8 cellular contexts compared by ENCODE assay signal in the genomic region with DNA sequence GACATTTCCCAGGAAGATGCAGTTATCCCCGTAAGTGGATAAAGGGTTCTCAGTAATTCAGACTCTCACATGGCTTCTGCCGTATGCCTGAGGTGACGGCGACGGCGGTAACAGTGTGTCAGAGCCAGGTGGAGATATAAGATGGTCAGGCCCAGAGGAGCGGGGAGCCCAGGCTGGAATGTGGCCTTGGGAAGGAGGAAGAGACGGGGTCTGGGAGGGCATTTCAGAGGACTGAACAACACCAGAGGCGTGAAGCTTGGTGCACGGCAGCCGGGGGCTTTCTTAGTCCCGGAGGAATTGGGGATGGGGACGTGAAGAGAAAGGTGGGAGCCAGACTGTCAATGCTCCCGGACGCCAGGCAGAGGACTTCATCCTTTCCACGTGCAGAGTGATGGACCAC. TPM values are rescaled to one million over a fixed set of nuclear protein-coding genes. Genes with fewer than 3 reads are reported as not detected.
DNase-seq lines count a peak whose midpoint lies in the region; ATAC-seq and TF ChIP-seq lines count a peak whose summit lies in the region.

No MANE protein-coding gene starts in this region.

- H3K4me1 Mint-ChIP-seq in GM23338 = peaks cover 17% of the 10 kb centered on the region

- peaks cover 46% of the 10 kb centered on the region for H3K79me2 ChIP-seq in GM23338 (replicated peaks; ENCODE audit: insufficient read depth)

- 25% methylated on average over 4 of the region's 16 CpGs; no CpG with 5 or more reads in 1 of the 2 donors for WGBS in gastroesophageal sphincter (ENCODE audit: low coverage in 1 of 2), 2 donors

- peak overlapping the region; percentile 78 to 92 (median 86) for H3K9ac ChIP-seq in skeletal muscle tissue (ENCODE audit: low read depth in 1 of 3, low read length in 3 of 3)

- no peak for TF ChIP-seq POLR2A in gastroesophageal sphincter (IDR thresholded peaks at IDR 0.05)

- H3K4me3 Mint-ChIP-seq in GM23338 = peak overlapping the region; percentile 90

- no peak for ATAC-seq in GM23338
- ATAC-seq in gastroesophageal sphincter = no peak
- no peak for ATAC-seq in GM21423 (IDR thresholded peaks at IDR 0.05; ENCODE audit: unreplicated experiment)
- ATAC-seq in HG03280 (IDR thresholded peaks at IDR 0.05; ENCODE audit: unreplicated experiment) = no peak

- H3F3A ChIP-seq in GM23338 (replicated peaks; ENCODE audit: low read depth) = peaks cover 6% of the 10 kb centered on the region; the same call in 1 of the 2 replicates

- H3K4me1 ChIP-seq in GM23338 (ENCODE audit: insufficient read depth) (no peaks in the 10 kb centered on the region; the same call in 1 of the 2 replicates), gastroesophageal sphincter (peaks cover 0 to 47% (median 34%) of the 10 kb centered on the region in 3 donors), skeletal muscle tissue (ENCODE audit: control insufficient read depth in 3 of 3, insufficient read depth in 3 of 3, low read length in 3 of 3) (peaks cover 31 to 43% (median 39%) of the 10 kb centered on the region in 3 donors)

- peaks cover 6% of the 10 kb centered on the region for H3K27me3 Mint-ChIP-seq in GM23338 (ENCODE audit: insufficient read depth, low read depth, poor library complexity)

- H3K9me3 ChIP-seq in WERI-Rb-1 (ENCODE audit: severe bottlenecking) (no peaks in the 10 kb centered on the region), gastroesophageal sphincter (no peaks in the 10 kb centered on the region), skeletal muscle tissue (ENCODE audit: control insufficient read depth in 3 of 3, low read length in 3 of 3) (no peaks in the 10 kb centered on the region)

- no peak for TF ChIP-seq EP300 in gastroesophageal sphincter (IDR thresholded peaks at IDR 0.05)

- H3K36me3 ChIP-seq in GM23338 (ENCODE audit: insufficient read depth) (no peaks in the 10 kb centered on the region; the same call in 1 of the 2 replicates), WERI-Rb-1 (peaks cover 50% of the 10 kb centered on the region), gastroesophageal sphincter (peaks cover 0 to 55% of the 10 kb centered on the region in 2 donors), skeletal muscle tissue (ENCODE audit: control insufficient read depth in 3 of 3, insufficient read depth in 3 of 3, low read length in 3 of 3) (peaks cover 22 to 28% (median 25%) of the 10 kb centered on the region in 3 donors)

- H4K20me1 ChIP-seq in GM23338 (replicated peaks; ENCODE audit: insufficient read depth) = peaks cover 15% of the 10 kb centered on the region

- DNase-seq in GM23338 (ENCODE audit: low spot score) (no peak), WERI-Rb-1 (no peak), iPS-NIHi11 (ENCODE audit: low spot score) (no peak), HPDE6-E6E7 (ENCODE audit: extremely low spot score) (no peak)

- H3K4me3 ChIP-seq in GM23338 (peak overlapping the region; percentile 93), WERI-Rb-1 (ENCODE audit: low read depth, low read length) (peak overlapping the region; percentile 49), gastroesophageal sphincter (peak overlapping the region; percentile 78 to 83), skeletal muscle tissue (ENCODE audit: low read length in 3 of 3) (peak overlapping the region; percentile 84 to 87 (median 86))

- H3K27ac ChIP-seq in GM23338 (ENCODE audit: low read depth) (no peak overlapping the region), WERI-Rb-1 (peak overlapping the region; percentile 71), gastroesophageal sphincter (peak overlapping the region in 3 of 4 donors; percentile 88 to 95 (median 90)), skeletal muscle tissue (ENCODE audit: low read depth, low read length) (no peak overlapping the region)

- no peak overlapping the region for H3K27ac Mint-ChIP-seq in GM23338

- no peak for TF ChIP-seq CTCF in GM23338 (conservative IDR thresholded peaks at IDR 0.05; ENCODE audit: low read depth in 2 of 2)
- TF ChIP-seq CTCF in WERI-Rb-1 (IDR thresholded peaks at IDR 0.05; ENCODE audit: low read depth, low read length) = no peak
- TF ChIP-seq CTCF in gastroesophageal sphincter (IDR thresholded peaks at IDR 0.05) = no peak

- no peak overlapping the region for H2AFZ ChIP-seq in GM23338

- peaks cover 27% of the 10 kb centered on the region for H3K36me3 Mint-ChIP-seq in GM23338 (ENCODE audit: low read depth)

- H3K9me2 ChIP-seq in GM23338 (ENCODE audit: insufficient read depth) = no peaks in the 10 kb centered on the region

- no peaks in the 10 kb centered on the region for H3K9me3 Mint-ChIP-seq in GM23338

- peak overlapping the region; percentile 94 for H3K4me2 ChIP-seq in GM23338

- H3K27me3 ChIP-seq in GM23338 (ENCODE audit: insufficient read depth) (no peaks in the 10 kb centered on the region), WERI-Rb-1 (ENCODE audit: insufficient read depth, low read depth, severe bottlenecking) (no peaks in the 10 kb centered on the region), gastroesophageal sphincter (no peaks in the 10 kb centered on the region), skeletal muscle tissue (ENCODE audit: control insufficient read depth in 3 of 3, insufficient read depth in 3 of 3, low read length in 3 of 3) (no peaks in the 10 kb centered on the region)

TF ChIP-seq in GM23338, 12 proteins besides CTCF, POLR2A, EP300 and RAD21 (continues in another document):
- TF ChIP-seq EZH2 (IDR thresholded peaks at IDR 0.05; ENCODE audit: low read depth, unreplicated experiment) (no peak), EZH2phosphoT487 (IDR thresholded peaks at IDR 0.05; ENCODE audit: unreplicated experiment) (no peak), JUNB (IDR thresholded peaks at IDR 0.05; ENCODE audit: unreplicated experiment) (no peak), POLR2AphosphoS5 (IDR thresholded peaks at IDR 0.05; ENCODE audit: low read depth) (no peak), ZNF114 (CRISPR knock-in tag; IDR thresholded peaks at IDR 0.05) (no peak)
- TF ChIP-seq, protein P1, sequence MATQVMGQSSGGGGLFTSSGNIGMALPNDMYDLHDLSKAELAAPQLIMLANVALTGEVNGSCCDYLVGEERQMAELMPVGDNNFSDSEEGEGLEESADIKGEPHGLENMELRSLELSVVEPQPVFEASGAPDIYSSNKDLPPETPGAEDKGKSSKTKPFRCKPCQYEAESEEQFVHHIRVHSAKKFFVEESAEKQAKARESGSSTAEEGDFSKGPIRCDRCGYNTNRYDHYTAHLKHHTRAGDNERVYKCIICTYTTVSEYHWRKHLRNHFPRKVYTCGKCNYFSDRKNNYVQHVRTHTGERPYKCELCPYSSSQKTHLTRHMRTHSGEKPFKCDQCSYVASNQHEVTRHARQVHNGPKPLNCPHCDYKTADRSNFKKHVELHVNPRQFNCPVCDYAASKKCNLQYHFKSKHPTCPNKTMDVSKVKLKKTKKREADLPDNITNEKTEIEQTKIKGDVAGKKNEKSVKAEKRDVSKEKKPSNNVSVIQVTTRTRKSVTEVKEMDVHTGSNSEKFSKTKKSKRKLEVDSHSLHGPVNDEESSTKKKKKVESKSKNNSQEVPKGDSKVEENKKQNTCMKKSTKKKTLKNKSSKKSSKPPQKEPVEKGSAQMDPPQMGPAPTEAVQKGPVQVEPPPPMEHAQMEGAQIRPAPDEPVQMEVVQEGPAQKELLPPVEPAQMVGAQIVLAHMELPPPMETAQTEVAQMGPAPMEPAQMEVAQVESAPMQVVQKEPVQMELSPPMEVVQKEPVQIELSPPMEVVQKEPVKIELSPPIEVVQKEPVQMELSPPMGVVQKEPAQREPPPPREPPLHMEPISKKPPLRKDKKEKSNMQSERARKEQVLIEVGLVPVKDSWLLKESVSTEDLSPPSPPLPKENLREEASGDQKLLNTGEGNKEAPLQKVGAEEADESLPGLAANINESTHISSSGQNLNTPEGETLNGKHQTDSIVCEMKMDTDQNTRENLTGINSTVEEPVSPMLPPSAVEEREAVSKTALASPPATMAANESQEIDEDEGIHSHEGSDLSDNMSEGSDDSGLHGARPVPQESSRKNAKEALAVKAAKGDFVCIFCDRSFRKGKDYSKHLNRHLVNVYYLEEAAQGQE (IDR thresholded peaks at IDR 0.05; ENCODE audit: unreplicated experiment) = no peak

RNA-seq across cellular contexts. Expression of a gene that starts 1.0 kb away (rescaled TPM):
- total RNA-seq in GM23338 (2014; rRNA removed; shearing (Covaris generic)) = 50.9 and 58.4 TPM in 2 replicates
- 91.9 and 99.5 TPM in 2 replicates for polyA plus RNA-seq in GM23338 (2016; fragmentation: Nextera tagmentation; extraction: Ambion mirVana)
- 10 to 100 TPM; 54.4 to 78.6 (median 69.8) TPM for total RNA-seq in gastroesophageal sphincter
- 35.5 TPM for total RNA-seq in skeletal muscle tissue

RNA-seq across cellular contexts. Expression of a gene that starts 1.3 kb away (rescaled TPM):
- 6.6 and 11.1 TPM in 2 replicates for total RNA-seq in GM23338 (2014; rRNA removed; shearing (Covaris generic))
- polyA plus RNA-seq in GM23338 (2016; fragmentation: Nextera tagmentation; extraction: Ambion mirVana) = 4.7 and 4.8 TPM in 2 replicates
- total RNA-seq in gastroesophageal sphincter (10 to 100 TPM in 1 of 4 donors, 1 to 10 TPM in 3; 5.0 to 14.6 (median 9.2) TPM), skeletal muscle tissue (4.2 TPM)

RNA-seq across cellular contexts. Expression of a gene that starts 19.7 kb away (rescaled TPM):
- total RNA-seq in GM23338 (2014; rRNA removed; shearing (Covaris generic)) = 43.3 and 53.9 TPM in 2 replicates
- polyA plus RNA-seq in GM23338 (2016; fragmentation: Nextera tagmentation; extraction: Ambion mirVana) = 15.0 and 15.9 TPM in 2 replicates
- total RNA-seq in gastroesophageal sphincter (10 to 100 TPM; 18.2 to 30.0 (median 21.6) TPM), skeletal muscle tissue (27.1 TPM)

Comparison
In these comparisons a context has a peak if more than half of its experiments do, and no peak if none do; other contexts are left out.
1. H3K27ac ChIP-seq: peak in WERI-Rb-1 (single experiment) and gastroesophageal sphincter (3 of 4); none in GM23338 (single experiment) and skeletal muscle tissue (single experiment).
2. Peak in every context shown above with its lines, with median percentiles within 50 percentile points of each other: H3K4me3 ChIP-seq.